In genomic region chr12:6929806-6930452, GRCh38 we compare ENCODE assay signal across 8 cellular contexts. TPM values are rescaled to one million over a fixed set of nuclear protein-coding genes. Genes with fewer than 3 reads are reported as not detected.
A peak's percentile ranks its signal among the peaks of the same experiment; 100 is the strongest.
DNase-seq lines count a peak whose midpoint lies in the region; ATAC-seq and TF ChIP-seq lines count a peak whose summit lies in the region.

No MANE protein-coding gene starts in this region.

- peak overlapping the region; percentile 88 for H3K27ac ChIP-seq in muscle layer of duodenum (ENCODE audit: low read length)

- H3K4me3 Mint-ChIP-seq in stimulated activated naive CD8-positive, alpha-beta T cell treated with anti-CD3 and anti-CD28 coated beads, Interleukin-15, Interleukin-2, amounts not matched to agents 100 ng/mL and 50 ng/mL, for 24 hours = peak overlapping the region; percentile 80
- H3K4me3 Mint-ChIP-seq in chondrocyte (ENCODE audit: unreplicated experiment) = peak overlapping the region; percentile 96

- H3K27me3 Mint-ChIP-seq in stimulated activated naive CD8-positive, alpha-beta T cell treated with anti-CD3 and anti-CD28 coated beads, Interleukin-15, Interleukin-2, amounts not matched to agents 100 ng/mL and 50 ng/mL, for 24 hours = no peaks in the 10 kb centered on the region
- no peaks in the 10 kb centered on the region for H3K27me3 Mint-ChIP-seq in chondrocyte (ENCODE audit: low read depth)

- H3K9me3 ChIP-seq in muscle layer of duodenum (ENCODE audit: control insufficient read depth in 1 of 2, low read length in 2 of 2) = no peaks in the 10 kb centered on the region

- ATAC-seq in stimulated activated naive CD8-positive, alpha-beta T cell treated with anti-CD3 and anti-CD28 coated beads, Interleukin-15, Interleukin-2, amounts not matched to agents 100 U/mL and 50 U/mL, for 24 hours = no peak
- ATAC-seq in GM19324 (IDR thresholded peaks at IDR 0.05; ENCODE audit: low FRiP score, unreplicated experiment) = no peak
- no peak for ATAC-seq in HG03045 (IDR thresholded peaks at IDR 0.05; ENCODE audit: unreplicated experiment)

- peaks cover 3 to 12% of the 10 kb centered on the region in 2 donors for H3K36me3 ChIP-seq in muscle layer of duodenum (ENCODE audit: control insufficient read depth in 1 of 2, insufficient read depth in 2 of 2, low read length in 2 of 2)

- H3K36me3 Mint-ChIP-seq in stimulated activated naive CD8-positive, alpha-beta T cell treated with anti-CD3 and anti-CD28 coated beads, Interleukin-15, Interleukin-2, amounts not matched to agents 100 ng/mL and 50 ng/mL, for 24 hours (ENCODE audit: low read depth) = peaks cover 15% of the 10 kb centered on the region
- H3K36me3 Mint-ChIP-seq in chondrocyte (ENCODE audit: low read depth) = peaks cover 9% of the 10 kb centered on the region

- no peaks in the 10 kb centered on the region for H3K27me3 ChIP-seq in muscle layer of duodenum (ENCODE audit: low read depth, low read length)

- peaks cover 30 to 60% of the 10 kb centered on the region in 2 donors for H3K4me1 ChIP-seq in muscle layer of duodenum (ENCODE audit: control insufficient read depth in 1 of 2, insufficient read depth in 2 of 2, low read length in 2 of 2)

- no peak for DNase-seq in stimulated activated naive CD8-positive, alpha-beta T cell treated with anti-CD3 and anti-CD28 coated beads, Interleukin-15, Interleukin-2, amounts not matched to agents 100 U/mL and 50 U/mL, for 24 hours
- DNase-seq in chondrocyte (ENCODE audit: low spot score) (no peak), GM03348 (ENCODE audit: low spot score) (no peak), HK-2 (ENCODE audit: unreplicated experiment) (no peak)

- no peak for TF ChIP-seq CTCF in chondrocyte (IDR thresholded peaks at IDR 0.05)

- H3K4me1 Mint-ChIP-seq in stimulated activated naive CD8-positive, alpha-beta T cell treated with anti-CD3 and anti-CD28 coated beads, Interleukin-15, Interleukin-2, amounts not matched to agents 100 ng/mL and 50 ng/mL, for 24 hours (ENCODE audit: low read depth) = peaks cover 78% of the 10 kb centered on the region
- H3K4me1 Mint-ChIP-seq in chondrocyte (ENCODE audit: low read depth) = peaks cover 78% of the 10 kb centered on the region

- no peaks in the 10 kb centered on the region for H3K9me3 Mint-ChIP-seq in stimulated activated naive CD8-positive, alpha-beta T cell treated with anti-CD3 and anti-CD28 coated beads, Interleukin-15, Interleukin-2, amounts not matched to agents 100 ng/mL and 50 ng/mL, for 24 hours
- H3K9me3 Mint-ChIP-seq in chondrocyte (ENCODE audit: low read depth) = no peaks in the 10 kb centered on the region

- peak overlapping the region; percentile 90 to 91 for H3K4me3 ChIP-seq in muscle layer of duodenum (ENCODE audit: low read depth in 1 of 2, low read length in 2 of 2)

- peak overlapping the region; percentile 49 for H3K27ac Mint-ChIP-seq in stimulated activated naive CD8-positive, alpha-beta T cell treated with anti-CD3 and anti-CD28 coated beads, Interleukin-15, Interleukin-2, amounts not matched to agents 100 ng/mL and 50 ng/mL, for 24 hours
- H3K27ac Mint-ChIP-seq in chondrocyte (ENCODE audit: unreplicated experiment) = peak overlapping the region; percentile 90

RNA-seq across cellular contexts. Expression of gene ATN1, which starts 2.2 kb away (rescaled TPM):
- total RNA-seq in chondrocyte = 103 to 110 TPM (median 106 TPM) in 3 replicates

RNA-seq across cellular contexts. Expression of gene RNU7-1, which starts 13.7 kb away (rescaled TPM):
- total RNA-seq in chondrocyte = not detected in 3 replicates

RNA-seq across cellular contexts. Expression of gene C12orf57, which starts 13.9 kb away (rescaled TPM):
- total RNA-seq in chondrocyte = 230 to 244 TPM (median 233 TPM) in 3 replicates

RNA-seq across cellular contexts. Expression of gene ENO2, which starts 15.5 kb away (rescaled TPM):
- total RNA-seq in chondrocyte = 22.2 to 60.8 TPM (median 58.6 TPM) in 3 replicates

RNA-seq across cellular contexts. Expression of gene PTPN6, which starts 21.2 kb away (rescaled TPM):
- 0.51 to 0.65 TPM in 2 of 3 replicates, not detected in the other for total RNA-seq in chondrocyte
